In the genomic region with DNA sequence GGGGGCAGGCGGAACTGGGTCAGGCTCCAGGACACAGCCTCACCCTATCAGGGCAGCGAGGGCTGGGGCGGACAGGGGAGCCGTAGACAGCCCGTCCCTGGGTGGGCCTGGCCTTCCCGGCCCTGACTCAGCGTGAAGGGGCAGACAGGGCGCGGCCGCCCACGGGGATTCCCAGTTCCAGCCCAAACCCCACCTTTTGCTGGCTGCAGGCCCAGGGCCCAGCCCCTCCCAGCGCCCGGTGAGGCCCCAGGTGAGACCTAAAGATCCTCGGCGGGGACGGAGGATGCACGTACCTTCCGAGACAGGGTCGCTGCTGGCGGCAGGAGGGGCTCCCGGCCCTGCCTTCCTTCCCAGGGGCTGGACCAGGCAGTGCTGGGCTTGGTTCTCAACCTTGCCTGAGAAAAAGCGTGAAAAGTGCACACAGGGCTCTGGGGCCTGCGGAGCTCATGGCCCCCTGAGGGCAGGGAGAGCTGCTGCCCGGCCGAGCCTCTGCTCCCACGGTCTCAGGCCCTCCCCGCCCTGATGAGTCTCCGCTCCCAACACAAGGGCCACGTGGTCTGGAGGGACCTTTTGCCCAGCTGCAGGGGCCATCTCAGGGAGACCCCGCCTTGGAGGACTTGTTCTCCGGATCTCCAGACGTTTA, we compare ENCODE assay signal across 1 cellular context.
TF ChIP-seq lines count a peak whose summit lies in the region.

No MANE protein-coding gene starts in this region.

TF ChIP-seq in HepG2, 621 proteins besides CTCF, POLR2A, EP300 and RAD21 (continued from another document):
- TF ChIP-seq, protein P1, sequence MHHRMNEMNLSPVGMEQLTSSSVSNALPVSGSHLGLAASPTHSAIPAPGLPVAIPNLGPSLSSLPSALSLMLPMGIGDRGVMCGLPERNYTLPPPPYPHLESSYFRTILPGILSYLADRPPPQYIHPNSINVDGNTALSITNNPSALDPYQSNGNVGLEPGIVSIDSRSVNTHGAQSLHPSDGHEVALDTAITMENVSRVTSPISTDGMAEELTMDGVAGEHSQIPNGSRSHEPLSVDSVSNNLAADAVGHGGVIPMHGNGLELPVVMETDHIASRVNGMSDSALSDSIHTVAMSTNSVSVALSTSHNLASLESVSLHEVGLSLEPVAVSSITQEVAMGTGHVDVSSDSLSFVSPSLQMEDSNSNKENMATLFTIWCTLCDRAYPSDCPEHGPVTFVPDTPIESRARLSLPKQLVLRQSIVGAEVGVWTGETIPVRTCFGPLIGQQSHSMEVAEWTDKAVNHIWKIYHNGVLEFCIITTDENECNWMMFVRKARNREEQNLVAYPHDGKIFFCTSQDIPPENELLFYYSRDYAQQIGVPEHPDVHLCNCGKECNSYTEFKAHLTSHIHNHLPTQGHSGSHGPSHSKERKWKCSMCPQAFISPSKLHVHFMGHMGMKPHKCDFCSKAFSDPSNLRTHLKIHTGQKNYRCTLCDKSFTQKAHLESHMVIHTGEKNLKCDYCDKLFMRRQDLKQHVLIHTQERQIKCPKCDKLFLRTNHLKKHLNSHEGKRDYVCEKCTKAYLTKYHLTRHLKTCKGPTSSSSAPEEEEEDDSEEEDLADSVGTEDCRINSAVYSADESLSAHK (CRISPR knock-in tag; IDR thresholded peaks at IDR 0.05; ENCODE audit: borderline replicate concordance) = no peak
- TF ChIP-seq RAD51 (IDR thresholded peaks at IDR 0.05; ENCODE audit: borderline replicate concordance) (no peak), RBM39 (IDR thresholded peaks at IDR 0.05; ENCODE audit: low read depth, low read length, poor library complexity, severe bottlenecking) (peak; percentile 26), ARNT2 (CRISPR knock-in tag; IDR thresholded peaks at IDR 0.05; ENCODE audit: low read depth) (no peak), RARA (CRISPR knock-in tag; IDR thresholded peaks at IDR 0.05) (no peak), ZMYM4 (CRISPR knock-in tag; IDR thresholded peaks at IDR 0.05) (no peak), TRIM24 (CRISPR knock-in tag; IDR thresholded peaks at IDR 0.05) (no peak), RORA (CRISPR knock-in tag; IDR thresholded peaks at IDR 0.05) (no peak), ZNF792 (CRISPR knock-in tag; IDR thresholded peaks at IDR 0.05) (no peak), TAF1 (CRISPR knock-in tag; IDR thresholded peaks at IDR 0.05) (peak; percentile 29; the same call in 1 of the 2 replicates), ZNF335 (CRISPR knock-in tag; IDR thresholded peaks at IDR 0.05) (no peak), ZFP90 (CRISPR knock-in tag; IDR thresholded peaks at IDR 0.05; ENCODE audit: borderline replicate concordance) (no peak), YY1 (IDR thresholded peaks at IDR 0.05; ENCODE audit: insufficient read depth, insufficient replicate concordance, low read depth, low read length) (no peak), NCOA2 (CRISPR knock-in tag; IDR thresholded peaks at IDR 0.05) (no peak), SRSF9 (IDR thresholded peaks at IDR 0.05; ENCODE audit: borderline replicate concordance, insufficient read depth, low read depth, low read length, poor library complexity, severe bottlenecking) (no peak), HNRNPLL (IDR thresholded peaks at IDR 0.05; ENCODE audit: low read depth, low read length, poor library complexity, severe bottlenecking) (peak; percentile 33)
- TF ChIP-seq, protein P2, sequence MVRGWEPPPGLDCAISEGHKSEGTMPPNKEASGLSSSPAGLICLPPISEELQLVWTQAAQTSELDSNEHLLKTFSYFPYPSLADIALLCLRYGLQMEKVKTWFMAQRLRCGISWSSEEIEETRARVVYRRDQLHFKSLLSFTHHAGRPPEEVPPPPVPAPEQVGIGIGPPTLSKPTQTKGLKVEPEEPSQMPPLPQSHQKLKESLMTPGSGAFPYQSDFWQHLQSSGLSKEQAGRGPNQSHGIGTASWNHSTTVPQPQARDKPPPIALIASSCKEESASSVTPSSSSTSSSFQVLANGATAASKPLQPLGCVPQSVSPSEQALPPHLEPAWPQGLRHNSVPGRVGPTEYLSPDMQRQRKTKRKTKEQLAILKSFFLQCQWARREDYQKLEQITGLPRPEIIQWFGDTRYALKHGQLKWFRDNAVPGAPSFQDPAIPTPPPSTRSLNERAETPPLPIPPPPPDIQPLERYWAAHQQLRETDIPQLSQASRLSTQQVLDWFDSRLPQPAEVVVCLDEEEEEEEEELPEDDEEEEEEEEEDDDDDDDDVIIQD (CRISPR knock-in tag; IDR thresholded peaks at IDR 0.05; ENCODE audit: low read depth) = no peak
- TF ChIP-seq, protein P3, sequence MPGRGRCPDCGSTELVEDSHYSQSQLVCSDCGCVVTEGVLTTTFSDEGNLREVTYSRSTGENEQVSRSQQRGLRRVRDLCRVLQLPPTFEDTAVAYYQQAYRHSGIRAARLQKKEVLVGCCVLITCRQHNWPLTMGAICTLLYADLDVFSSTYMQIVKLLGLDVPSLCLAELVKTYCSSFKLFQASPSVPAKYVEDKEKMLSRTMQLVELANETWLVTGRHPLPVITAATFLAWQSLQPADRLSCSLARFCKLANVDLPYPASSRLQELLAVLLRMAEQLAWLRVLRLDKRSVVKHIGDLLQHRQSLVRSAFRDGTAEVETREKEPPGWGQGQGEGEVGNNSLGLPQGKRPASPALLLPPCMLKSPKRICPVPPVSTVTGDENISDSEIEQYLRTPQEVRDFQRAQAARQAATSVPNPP (CRISPR knock-in tag; IDR thresholded peaks at IDR 0.05) = no peak
- TF ChIP-seq, protein P4, sequence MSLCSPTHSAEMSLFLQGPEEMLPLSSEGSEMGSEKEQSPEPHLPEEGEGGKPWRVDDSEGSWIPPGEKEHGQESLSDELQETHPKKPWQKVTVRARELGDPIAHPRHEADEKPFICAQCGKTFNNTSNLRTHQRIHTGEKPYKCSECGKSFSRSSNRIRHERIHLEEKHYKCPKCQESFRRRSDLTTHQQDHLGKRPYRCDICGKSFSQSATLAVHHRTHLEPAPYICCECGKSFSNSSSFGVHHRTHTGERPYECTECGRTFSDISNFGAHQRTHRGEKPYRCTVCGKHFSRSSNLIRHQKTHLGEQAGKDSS (CRISPR knock-in tag; IDR thresholded peaks at IDR 0.05; ENCODE audit: borderline replicate concordance, low read depth) = no peak
- TF ChIP-seq, protein P5, sequence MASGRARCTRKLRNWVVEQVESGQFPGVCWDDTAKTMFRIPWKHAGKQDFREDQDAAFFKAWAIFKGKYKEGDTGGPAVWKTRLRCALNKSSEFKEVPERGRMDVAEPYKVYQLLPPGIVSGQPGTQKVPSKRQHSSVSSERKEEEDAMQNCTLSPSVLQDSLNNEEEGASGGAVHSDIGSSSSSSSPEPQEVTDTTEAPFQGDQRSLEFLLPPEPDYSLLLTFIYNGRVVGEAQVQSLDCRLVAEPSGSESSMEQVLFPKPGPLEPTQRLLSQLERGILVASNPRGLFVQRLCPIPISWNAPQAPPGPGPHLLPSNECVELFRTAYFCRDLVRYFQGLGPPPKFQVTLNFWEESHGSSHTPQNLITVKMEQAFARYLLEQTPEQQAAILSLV (CRISPR knock-in tag; IDR thresholded peaks at IDR 0.05; ENCODE audit: borderline replicate concordance) = no peak
- TF ChIP-seq, protein P6, sequence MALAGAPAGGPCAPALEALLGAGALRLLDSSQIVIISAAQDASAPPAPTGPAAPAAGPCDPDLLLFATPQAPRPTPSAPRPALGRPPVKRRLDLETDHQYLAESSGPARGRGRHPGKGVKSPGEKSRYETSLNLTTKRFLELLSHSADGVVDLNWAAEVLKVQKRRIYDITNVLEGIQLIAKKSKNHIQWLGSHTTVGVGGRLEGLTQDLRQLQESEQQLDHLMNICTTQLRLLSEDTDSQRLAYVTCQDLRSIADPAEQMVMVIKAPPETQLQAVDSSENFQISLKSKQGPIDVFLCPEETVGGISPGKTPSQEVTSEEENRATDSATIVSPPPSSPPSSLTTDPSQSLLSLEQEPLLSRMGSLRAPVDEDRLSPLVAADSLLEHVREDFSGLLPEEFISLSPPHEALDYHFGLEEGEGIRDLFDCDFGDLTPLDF (CRISPR knock-in tag; IDR thresholded peaks at IDR 0.05) = no peak
- TF ChIP-seq, protein P7, sequence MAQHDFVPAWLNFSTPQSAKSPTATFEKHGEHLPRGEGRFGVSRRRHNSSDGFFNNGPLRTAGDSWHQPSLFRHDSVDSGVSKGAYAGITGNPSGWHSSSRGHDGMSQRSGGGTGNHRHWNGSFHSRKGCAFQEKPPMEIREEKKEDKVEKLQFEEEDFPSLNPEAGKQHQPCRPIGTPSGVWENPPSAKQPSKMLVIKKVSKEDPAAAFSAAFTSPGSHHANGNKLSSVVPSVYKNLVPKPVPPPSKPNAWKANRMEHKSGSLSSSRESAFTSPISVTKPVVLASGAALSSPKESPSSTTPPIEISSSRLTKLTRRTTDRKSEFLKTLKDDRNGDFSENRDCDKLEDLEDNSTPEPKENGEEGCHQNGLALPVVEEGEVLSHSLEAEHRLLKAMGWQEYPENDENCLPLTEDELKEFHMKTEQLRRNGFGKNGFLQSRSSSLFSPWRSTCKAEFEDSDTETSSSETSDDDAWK (CRISPR knock-in tag; IDR thresholded peaks at IDR 0.05) = no peak
- TF ChIP-seq, protein P8, sequence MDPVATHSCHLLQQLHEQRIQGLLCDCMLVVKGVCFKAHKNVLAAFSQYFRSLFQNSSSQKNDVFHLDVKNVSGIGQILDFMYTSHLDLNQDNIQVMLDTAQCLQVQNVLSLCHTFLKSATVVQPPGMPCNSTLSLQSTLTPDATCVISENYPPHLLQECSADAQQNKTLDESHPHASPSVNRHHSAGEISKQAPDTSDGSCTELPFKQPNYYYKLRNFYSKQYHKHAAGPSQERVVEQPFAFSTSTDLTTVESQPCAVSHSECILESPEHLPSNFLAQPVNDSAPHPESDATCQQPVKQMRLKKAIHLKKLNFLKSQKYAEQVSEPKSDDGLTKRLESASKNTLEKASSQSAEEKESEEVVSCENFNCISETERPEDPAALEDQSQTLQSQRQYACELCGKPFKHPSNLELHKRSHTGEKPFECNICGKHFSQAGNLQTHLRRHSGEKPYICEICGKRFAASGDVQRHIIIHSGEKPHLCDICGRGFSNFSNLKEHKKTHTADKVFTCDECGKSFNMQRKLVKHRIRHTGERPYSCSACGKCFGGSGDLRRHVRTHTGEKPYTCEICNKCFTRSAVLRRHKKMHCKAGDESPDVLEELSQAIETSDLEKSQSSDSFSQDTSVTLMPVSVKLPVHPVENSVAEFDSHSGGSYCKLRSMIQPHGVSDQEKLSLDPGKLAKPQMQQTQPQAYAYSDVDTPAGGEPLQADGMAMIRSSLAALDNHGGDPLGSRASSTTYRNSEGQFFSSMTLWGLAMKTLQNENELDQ (CRISPR knock-in tag; IDR thresholded peaks at IDR 0.05; ENCODE audit: borderline replicate concordance) = no peak
